In the genomic region with DNA sequence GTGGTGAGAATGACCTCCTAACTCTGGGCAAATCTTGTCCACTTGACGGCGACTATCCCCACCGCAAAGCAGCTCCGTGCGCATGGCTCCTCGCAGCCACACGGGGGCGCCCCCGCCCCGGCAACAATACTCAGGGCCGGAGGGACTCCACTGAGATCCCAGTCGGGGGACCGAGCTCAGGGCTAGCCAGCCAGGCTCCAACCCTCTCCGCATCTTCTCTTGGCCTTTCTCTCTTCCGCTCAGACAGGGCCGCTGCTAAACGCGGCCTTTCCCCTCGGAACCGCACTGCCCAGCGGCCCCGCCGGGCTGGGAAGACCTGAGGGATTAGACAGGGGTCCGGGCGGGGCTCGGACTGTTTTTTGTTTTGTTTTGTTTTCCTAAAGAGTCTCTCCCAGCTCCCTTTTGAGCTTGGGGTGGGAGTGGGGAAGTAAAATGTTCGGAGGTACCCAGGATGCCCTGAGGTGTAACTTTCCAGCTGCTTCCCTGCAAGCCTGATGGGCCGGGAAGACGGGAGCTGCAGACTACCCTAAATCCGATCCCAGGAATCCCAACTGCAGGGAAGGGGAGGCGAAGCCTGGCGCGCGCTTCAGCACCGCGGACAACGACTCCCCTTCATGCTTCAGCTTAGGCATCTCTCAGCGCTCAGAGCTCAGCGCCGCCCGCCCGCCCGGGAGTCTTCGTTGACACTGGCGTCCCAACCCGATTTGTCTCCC, we compare ENCODE assay signal across 8 cellular contexts. TPM values are rescaled to one million over a fixed set of nuclear protein-coding genes. Genes with fewer than 3 reads are reported as not detected.
DNase-seq lines count a peak whose midpoint lies in the region; ATAC-seq and TF ChIP-seq lines count a peak whose summit lies in the region.

No MANE protein-coding gene starts in this region.

- ATAC-seq in GM18873 (IDR thresholded peaks at IDR 0.05; ENCODE audit: low FRiP score, unreplicated experiment) (peak; percentile 56), HG03196 (IDR thresholded peaks at IDR 0.05; ENCODE audit: unreplicated experiment) (peak; percentile 74)

- H3K4me3 ChIP-seq in lower leg skin (ENCODE audit: low read depth, poor library complexity, severe bottlenecking) = no peak overlapping the region

- no peak for TF ChIP-seq CTCF in lower leg skin (IDR thresholded peaks at IDR 0.05)

- DNase-seq in AG08395 (ENCODE audit: low spot score) (peak; percentile 87), NCI-H510A (lab: John Stamatoyannopoulos, UW) (peak; percentile 73), dermis microvascular lymphatic vessel endothelial cell (ENCODE audit: low read depth in 2 of 2) (peak; percentile 48 to 84), lower leg skin (ENCODE audit: low spot score in 2 of 2) (peak; percentile 63 to 94)
- peak; percentile 57 to 59 for DNase-seq in activated CD4-positive, alpha-beta T cell treated with anti-CD3 and anti-CD28 coated beads, Interleukin-2, amount 50 U/mL, for 4 hours
- DNase-seq in stimulated activated CD4-positive, alpha-beta T cell treated with anti-CD3 and anti-CD28 coated beads, Interleukin-4, amount 100 ng/mL, for 4 hours = peak; percentile 63 to 67

- 4% methylated on average over 30 to 40 of the region's 46 CpGs for WGBS in lower leg skin, 2 donors

- no peak for TF ChIP-seq POLR2A in lower leg skin (IDR thresholded peaks at IDR 0.05)

- intact Hi-C loops in lower leg skin (cut with DNase I; ENCODE audit: low total_unique reads) = loop anchor here (10.0 kb wide), 1 partner anchor 164 kb away; no protein-coding TSS in a partner anchor

RNA-seq across cellular contexts. Expression of gene KCNIP2, which starts 2.7 kb away (rescaled TPM):
- total RNA-seq in dermis microvascular lymphatic vessel endothelial cell (0.13 TPM in 2 replicates), lower leg skin (1 to 10 TPM; 1.7 to 5.2 (median 3.1) TPM)

RNA-seq across cellular contexts. Expression of gene OGA, which starts 22.7 kb away (rescaled TPM):
- total RNA-seq in dermis microvascular lymphatic vessel endothelial cell = 47.8 and 49.9 TPM in 2 replicates
- total RNA-seq in lower leg skin = 100 to 1,000 TPM in 3 of 4 donors, 10 to 100 TPM in 1; 72.2 to 188 (median 116) TPM

RNA-seq across cellular contexts. Expression of gene NPM3, which starts 57.7 kb away (rescaled TPM):
- total RNA-seq in dermis microvascular lymphatic vessel endothelial cell (71.4 and 127 TPM in 2 replicates), lower leg skin (10 to 100 TPM; 24.6 to 37.7 (median 27.4) TPM)
